Comparison of ENCODE assay signal across 12 cellular contexts in genomic region chr2:126666003-126666402, GRCh38. TPM values are rescaled to one million over a fixed set of nuclear protein-coding genes. Genes with fewer than 3 reads are reported as not detected.
DNase-seq lines count a peak whose midpoint lies in the region; ATAC-seq lines count a peak whose summit lies in the region.
"Had no signal": no experiment of that assay in that cellular context is flagged by ENCODE, and none has a peak within 500 bp of the region (broad histone marks: within the 10 kb centered on the region; RNA-seq: fewer than 3 reads in every experiment).

No MANE protein-coding gene starts in this region.

- no peak for ATAC-seq in GM21825 (IDR thresholded peaks at IDR 0.05; ENCODE audit: unreplicated experiment)
- ATAC-seq in sciatic nerve, result no peak
- ATAC-seq: left lobe of liver had no signal

- H3K4me1 Mint-ChIP-seq in activated T-cell treated with anti-CD3 and anti-CD28 coated beads, Interleukin-2, amount 50 U/mL, for 24 hours (ENCODE audit: low read depth), result peaks cover 88% of the 10 kb centered on the region
- H3K4me1 Mint-ChIP-seq in activated T-helper 2 cell treated with anti-CD3 and anti-CD28 coated beads, Interferon-gamma antibody, Interleukin-2, Interleukin-4, amounts not matched to agents 10 μg/mL and 5 μg/mL and 100 μg/mL, durations not matched to agents 14 hours and 24 hours and 36 hours (ENCODE audit: low read depth), result peaks cover 73% of the 10 kb centered on the region
- peaks cover 90% of the 10 kb centered on the region for H3K4me1 Mint-ChIP-seq in stimulated activated naive CD8-positive, alpha-beta T cell treated with anti-CD3 and anti-CD28 coated beads, Interleukin-15, Interleukin-2, amounts not matched to agents 100 ng/mL and 50 ng/mL, for 24 hours (ENCODE audit: low read depth)

- H2AK5ac ChIP-seq in mesendoderm (ENCODE audit: low read length), result no peak overlapping the region

- H4K8ac ChIP-seq in mesendoderm (ENCODE audit: low read depth, low read length), result no peak overlapping the region

- peak overlapping the region; percentile 98 for H3K27ac Mint-ChIP-seq in activated T-cell treated with anti-CD3 and anti-CD28 coated beads, Interleukin-2, amount 50 U/mL, for 24 hours
- H3K27ac Mint-ChIP-seq in activated T-helper 2 cell treated with anti-CD3 and anti-CD28 coated beads, Interferon-gamma antibody, Interleukin-2, Interleukin-4, amounts not matched to agents 10 μg/mL and 5 μg/mL and 100 μg/mL, durations not matched to agents 14 hours and 24 hours and 36 hours, result peak overlapping the region; percentile 91
- peak overlapping the region; percentile 92 for H3K27ac Mint-ChIP-seq in stimulated activated naive CD8-positive, alpha-beta T cell treated with anti-CD3 and anti-CD28 coated beads, Interleukin-15, Interleukin-2, amounts not matched to agents 100 ng/mL and 50 ng/mL, for 24 hours

- no peak overlapping the region for H3K4me2 ChIP-seq in mesendoderm (ENCODE audit: low read length)

- H3K27me3 ChIP-seq in mesendoderm (ENCODE audit: insufficient read depth, low read length, poor library complexity), result no peaks in the 10 kb centered on the region
- H3K27me3 ChIP-seq: transverse colon had no signal

- no peak overlapping the region for H2BK15ac ChIP-seq in mesendoderm (replicated peaks; ENCODE audit: low read depth)

- peaks cover 14% of the 10 kb centered on the region for H3K79me1 ChIP-seq in mesendoderm (ENCODE audit: low read length)

- peak overlapping the region; percentile 58 for H3K4ac ChIP-seq in mesendoderm (ENCODE audit: low read depth, low read length)

- no peaks in the 10 kb centered on the region for H3K36me3 ChIP-seq in mesendoderm (ENCODE audit: control insufficient read depth, insufficient read depth, low read length)
- H3K36me3 ChIP-seq: transverse colon had no signal

- H3K23ac ChIP-seq in mesendoderm (ENCODE audit: low read length), result peak overlapping the region; percentile 18

- no peak overlapping the region for H3K27ac ChIP-seq in mesendoderm (ENCODE audit: low read depth, low read length)
- H3K27ac ChIP-seq: dorsolateral prefrontal cortex had no signal

- intact Hi-C loops in activated T-helper 2 cell treated with anti-CD3 and anti-CD28 coated beads, Interferon-gamma antibody, Interleukin-2, Interleukin-4, amounts not matched to agents 10 μg/mL and 5 μg/mL and 100 μg/mL, durations not matched to agents 14 hours and 24 hours and 36 hours (cut with micrococcal nuclease), result loop anchor here (1.0 kb wide), 1 partner anchor 9 kb away; no protein-coding TSS in a partner anchor
- intact Hi-C loops in sciatic nerve (cut with DNase I), result no loop called here

- peaks cover 91% of the 10 kb centered on the region for H3K36me3 Mint-ChIP-seq in activated T-cell treated with anti-CD3 and anti-CD28 coated beads, Interleukin-2, amount 50 U/mL, for 24 hours (ENCODE audit: low read depth)
- peaks cover 74% of the 10 kb centered on the region for H3K36me3 Mint-ChIP-seq in activated T-helper 2 cell treated with anti-CD3 and anti-CD28 coated beads, Interferon-gamma antibody, Interleukin-2, Interleukin-4, amounts not matched to agents 10 μg/mL and 5 μg/mL and 100 μg/mL, durations not matched to agents 14 hours and 24 hours and 36 hours (ENCODE audit: low read depth)
- H3K36me3 Mint-ChIP-seq in stimulated activated naive CD8-positive, alpha-beta T cell treated with anti-CD3 and anti-CD28 coated beads, Interleukin-15, Interleukin-2, amounts not matched to agents 100 ng/mL and 50 ng/mL, for 24 hours (ENCODE audit: low read depth), result peaks cover 62% of the 10 kb centered on the region

- H3K56ac ChIP-seq in mesendoderm (ENCODE audit: low read length), result no peak overlapping the region

- no peak for DNase-seq in activated T-cell treated with anti-CD3 and anti-CD28 coated beads, Interleukin-2, amount 50 U/mL, for 24 hours
- no peak for DNase-seq in activated T-cell treated with anti-CD3 and anti-CD28 coated beads, Interleukin-2, amount 50 U/mL, for 1 hour
- DNase-seq in activated T-helper 2 cell treated with anti-CD3 and anti-CD28 coated beads, Interferon-gamma antibody, Interleukin-2, Interleukin-4, amounts not matched to agents 10 μg/mL and 5 μg/mL and 100 μg/mL, durations not matched to agents 14 hours and 24 hours and 36 hours (ENCODE audit: low spot score), result no peak
- DNase-seq in mesendoderm (no peak), sciatic nerve (ENCODE audit: low spot score) (no peak)
- DNase-seq in stimulated activated naive CD4-positive, alpha-beta T cell (lab: John Stamatoyannopoulos, UW), result no peak
- DNase-seq: DND-41, dorsolateral prefrontal cortex, transverse colon had no signal

- no peak overlapping the region for H3K4me3 ChIP-seq in mesendoderm (ENCODE audit: low read length)
- H3K4me3 ChIP-seq: dorsolateral prefrontal cortex, transverse colon had no signal

- WGBS in mesendoderm (ENCODE audit: extremely low coverage, insufficient coverage, low lambda C conversion rate), result no CpG with 5 or more reads among the region's 8 CpGs

- H3K4me1 ChIP-seq in mesendoderm (ENCODE audit: control insufficient read depth, low read depth, low read length), result peaks cover 4% of the 10 kb centered on the region

- H4K5ac ChIP-seq in mesendoderm (ENCODE audit: low read length), result no peak overlapping the region

- H3K79me2 ChIP-seq in mesendoderm (ENCODE audit: control insufficient read depth, insufficient read depth, low read length), result peaks cover 1% of the 10 kb centered on the region

- no peak overlapping the region for H2BK5ac ChIP-seq in mesendoderm (ENCODE audit: low read length)

- no peak overlapping the region for H3K9ac ChIP-seq in mesendoderm (ENCODE audit: low read length)

- no peaks in the 10 kb centered on the region for H3K9me3 Mint-ChIP-seq in activated T-cell treated with anti-CD3 and anti-CD28 coated beads, Interleukin-2, amount 50 U/mL, for 24 hours
- H3K9me3 Mint-ChIP-seq in activated T-helper 2 cell treated with anti-CD3 and anti-CD28 coated beads, Interferon-gamma antibody, Interleukin-2, Interleukin-4, amounts not matched to agents 10 μg/mL and 5 μg/mL and 100 μg/mL, durations not matched to agents 14 hours and 24 hours and 36 hours, result no peaks in the 10 kb centered on the region
- no peaks in the 10 kb centered on the region for H3K9me3 Mint-ChIP-seq in stimulated activated naive CD8-positive, alpha-beta T cell treated with anti-CD3 and anti-CD28 coated beads, Interleukin-15, Interleukin-2, amounts not matched to agents 100 ng/mL and 50 ng/mL, for 24 hours

- no peak overlapping the region for H3K18ac ChIP-seq in mesendoderm (ENCODE audit: low read length)

- peak overlapping the region; percentile 18 for H3K4me3 Mint-ChIP-seq in activated T-cell treated with anti-CD3 and anti-CD28 coated beads, Interleukin-2, amount 50 U/mL, for 24 hours
- no peak overlapping the region for H3K4me3 Mint-ChIP-seq in activated T-helper 2 cell treated with anti-CD3 and anti-CD28 coated beads, Interferon-gamma antibody, Interleukin-2, Interleukin-4, amounts not matched to agents 10 μg/mL and 5 μg/mL and 100 μg/mL, durations not matched to agents 14 hours and 24 hours and 36 hours (ENCODE audit: low read depth)
- peak overlapping the region; percentile 19 for H3K4me3 Mint-ChIP-seq in stimulated activated naive CD8-positive, alpha-beta T cell treated with anti-CD3 and anti-CD28 coated beads, Interleukin-15, Interleukin-2, amounts not matched to agents 100 ng/mL and 50 ng/mL, for 24 hours

- no peaks in the 10 kb centered on the region for H3K27me3 Mint-ChIP-seq in activated T-cell treated with anti-CD3 and anti-CD28 coated beads, Interleukin-2, amount 50 U/mL, for 24 hours
- no peaks in the 10 kb centered on the region for H3K27me3 Mint-ChIP-seq in activated T-helper 2 cell treated with anti-CD3 and anti-CD28 coated beads, Interferon-gamma antibody, Interleukin-2, Interleukin-4, amounts not matched to agents 10 μg/mL and 5 μg/mL and 100 μg/mL, durations not matched to agents 14 hours and 24 hours and 36 hours (ENCODE audit: low read depth)
- H3K27me3 Mint-ChIP-seq in stimulated activated naive CD8-positive, alpha-beta T cell treated with anti-CD3 and anti-CD28 coated beads, Interleukin-15, Interleukin-2, amounts not matched to agents 100 ng/mL and 50 ng/mL, for 24 hours, result no peaks in the 10 kb centered on the region

- no peak overlapping the region for H2BK120ac ChIP-seq in mesendoderm (ENCODE audit: low read depth, low read length)

RNA-seq across cellular contexts. Expression of gene GYPC, which starts 10.0 kb away (rescaled TPM):
- total RNA-seq in activated T-helper 2 cell treated with anti-CD3 and anti-CD28 coated beads, Interferon-gamma antibody, Interleukin-2, Interleukin-4, amounts not matched to agents 10 μg/mL and 5 μg/mL and 100 μg/mL, durations not matched to agents 14 hours and 24 hours and 36 hours, result 119 and 128 TPM in 2 replicates
- polyA plus RNA-seq in mesendoderm (2013, experiment 1 of 2), result 24.4 TPM
- polyA plus RNA-seq in mesendoderm (2013, experiment 2 of 2), result 24.2 TPM
- 89.2 TPM for total RNA-seq in sciatic nerve
